In the genomic region with DNA sequence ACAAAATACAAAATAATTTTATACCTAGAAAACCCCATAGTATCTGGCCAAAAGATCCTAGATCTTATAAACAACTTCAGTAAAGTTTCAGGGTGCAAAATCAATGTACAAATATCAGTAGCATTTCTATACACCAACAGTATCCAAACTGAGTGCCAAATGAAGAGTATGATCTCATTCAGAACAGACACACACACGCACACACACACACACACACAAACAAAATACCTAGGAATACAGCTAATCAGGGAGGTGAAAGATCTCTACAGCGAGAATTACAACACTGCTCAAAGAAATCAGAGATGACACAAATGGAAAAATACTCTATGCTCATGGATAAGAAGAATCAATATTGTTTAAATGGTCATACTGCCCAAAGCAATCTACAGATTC, we compare ENCODE assay signal across 28 cellular contexts. TPM values are rescaled to one million over a fixed set of nuclear protein-coding genes. Genes with fewer than 3 reads are reported as not detected.
DNase-seq lines count a peak whose midpoint lies in the region; ATAC-seq, FAIRE-seq and TF ChIP-seq lines count a peak whose summit lies in the region.
"Had no signal": no experiment of that assay in that cellular context is flagged by ENCODE, and none has a peak within 500 bp of the region (broad histone marks: within the 10 kb centered on the region; RNA-seq: fewer than 3 reads in every experiment).

No MANE protein-coding gene starts in this region.

- no peak overlapping the region for H3K9ac ChIP-seq in adipocyte (ENCODE audit: low read length)

- WGBS in pancreas, 2 donors: 84 to 92% methylated on average over 2 of the region's 2 CpGs

- intact Hi-C loops in Right ventricle myocardium superior (cut with DNase I) (no loop called here), pancreas (cut with DNase I) (no loop called here)

- H3K27ac ChIP-seq in cardiac muscle cell: peak overlapping the region; percentile 3
- H3K27ac ChIP-seq in pancreas: no peak overlapping the region
- H3K27ac ChIP-seq: foreskin keratinocyte, heart right ventricle, thoracic aorta had no signal

- DNase-seq in cardiac muscle cell (ENCODE audit: low read depth in 1 of 2, low spot score in 1 of 2): no peak
- no peak for DNase-seq in Right ventricle myocardium superior
- peak; percentile 10 for DNase-seq in adipocyte (ENCODE audit: low read depth)
- DNase-seq in fibroblast of mammary gland (ENCODE audit: low read depth): peak; percentile 48
- no peak for DNase-seq in NCI-H82 (lab: John Stamatoyannopoulos, UW)
- no peak for DNase-seq in pancreas
- no peak for DNase-seq in NCI-H2107 (lab: John Stamatoyannopoulos, UW)
- no peak for DNase-seq in SW480 (ENCODE audit: low spot score)
- DNase-seq: 8988T; activated CD4-positive, alpha-beta T cell treated with anti-CD3 and anti-CD28 coated beads for 1 hour; activated CD8-positive, alpha-beta T cell treated with anti-CD3 and anti-CD28 coated beads, Interleukin-2, amount 10 ng/mL, durations not matched to agents 7 days and 5 days; activated naive CD8-positive, alpha-beta T cell treated with anti-CD3 and anti-CD28 coated beads, Interleukin-2, amount 10 ng/mL, durations not matched to agents 7 days and 5 days; CD8-positive, alpha-beta T cell; cerebellar nuclear complex; heart right ventricle; NCI-H1417 treated with DMSO at 0.1 percent for 48 hours; NCI-H2081; NCI-H446; NCI-H774; nucleus accumbens; RPMI8226; stimulated activated naive CD4-positive, alpha-beta T cell treated with Interleukin-2 at 50 U/mL for 16 hours had no signal

- no peaks in the 10 kb centered on the region for H3K9me3 ChIP-seq in cardiac muscle cell (ENCODE audit: low read depth)
- H3K9me3 ChIP-seq in adipocyte (ENCODE audit: control insufficient read depth, low read length): no peaks in the 10 kb centered on the region
- H3K9me3 ChIP-seq in pancreas: no peaks in the 10 kb centered on the region
- H3K9me3 ChIP-seq: thoracic aorta had no signal

- FAIRE-seq in pancreas (lab: Jason Lieb, UNC): no peak
- FAIRE-seq: endothelial cell of umbilical vein, urothelium cell line had no signal

- no peak overlapping the region for H3K4me3 ChIP-seq in cardiac muscle cell
- no peak overlapping the region for H3K4me3 ChIP-seq in adipocyte (ENCODE audit: low read length)
- H3K4me3 ChIP-seq in fibroblast of mammary gland (ENCODE audit: control insufficient read depth, low read depth, low read length): no peak overlapping the region
- H3K4me3 ChIP-seq in pancreas: no peak overlapping the region
- H3K4me3 ChIP-seq: GM23338, heart right ventricle, thoracic aorta had no signal

- H3K4me1 ChIP-seq in cardiac muscle cell (ENCODE audit: low read depth) (peaks cover 10% of the 10 kb centered on the region), adipocyte (ENCODE audit: control insufficient read depth, insufficient read depth, low read length) (peaks cover 4% of the 10 kb centered on the region), pancreas (no peaks in the 10 kb centered on the region)
- H3K4me1 ChIP-seq: foreskin keratinocyte, heart right ventricle had no signal

- ATAC-seq in Right ventricle myocardium superior (ENCODE audit: poor library complexity) (no peak), pancreas (no peak)
- ATAC-seq: activated CD8-positive, alpha-beta T cell treated with anti-CD3 and anti-CD28 coated beads, Interleukin-2, amount 10 ng/mL, durations not matched to agents 7 days and 5 days; CD8-positive, alpha-beta T cell; foreskin keratinocyte; GM23338; heart right ventricle had no signal

- TF ChIP-seq CTCF in cardiac muscle cell (IDR thresholded peaks at IDR 0.05; ENCODE audit: low read depth, low read length) (no peak), fibroblast of mammary gland (conservative IDR thresholded peaks at IDR 0.05; ENCODE audit: control insufficient read depth, insufficient read depth, low read depth, low read length) (no peak), pancreas (IDR thresholded peaks at IDR 0.05) (no peak)

- H3K36me3 ChIP-seq in cardiac muscle cell (no peaks in the 10 kb centered on the region), adipocyte (ENCODE audit: control insufficient read depth, insufficient read depth, low read length, severe bottlenecking) (peaks cover 6% of the 10 kb centered on the region), pancreas (no peaks in the 10 kb centered on the region)
- H3K36me3 ChIP-seq: heart right ventricle, thoracic aorta had no signal

- no peaks in the 10 kb centered on the region for H3K27me3 ChIP-seq in cardiac muscle cell
- no peaks in the 10 kb centered on the region for H3K27me3 ChIP-seq in adipocyte (replicated peaks; ENCODE audit: control insufficient read depth, insufficient read depth, low read length)
- H3K27me3 ChIP-seq in pancreas: no peaks in the 10 kb centered on the region
- H3K27me3 ChIP-seq: foreskin keratinocyte, heart right ventricle had no signal

RNA-seq across cellular contexts. Expression of gene TOMM6, which starts 49.2 kb away (rescaled TPM):
- total RNA-seq in cardiac muscle cell (113 and 153 TPM in 2 replicates), Right ventricle myocardium superior (218 TPM), pancreas (10 to 100 TPM; 48.6 to 86.2 (median 66.8) TPM)
- polyA plus RNA-seq in cardiac muscle cell (198 and 232 TPM in 2 replicates), pancreas (100 to 1,000 TPM; 123 to 196 TPM)

RNA-seq across cellular contexts. Expression of gene PRICKLE4, which starts 56.1 kb away (rescaled TPM):
- total RNA-seq in cardiac muscle cell (1.9 and 22.5 TPM in 2 replicates), Right ventricle myocardium superior (4.0 TPM), pancreas (1 to 10 TPM in 4 of 6 donors, under 1 TPM in 2; 0.88 to 5.7 (median 1.3) TPM)
- polyA plus RNA-seq in cardiac muscle cell (6.4 and 9.3 TPM in 2 replicates), pancreas (1 to 10 TPM; 2.6 to 2.7 TPM)
- total RNA-seq: activated naive CD8-positive, alpha-beta T cell treated with anti-CD3 and anti-CD28 coated beads, Interleukin-2, amount 10 ng/mL, durations not matched to agents 7 days and 5 days; CD8-positive, alpha-beta T cell; SK-MEL-5 had no signal

RNA-seq across cellular contexts. Expression of gene FRS3, which starts 57.0 kb away (rescaled TPM):
- total RNA-seq in cardiac muscle cell: 24.7 and 25.9 TPM in 2 replicates
- 25.3 and 31.6 TPM in 2 replicates for polyA plus RNA-seq in cardiac muscle cell
- 4.8 TPM for total RNA-seq in Right ventricle myocardium superior
- total RNA-seq in pancreas: 1 to 10 TPM; 2.1 to 5.2 (median 2.7) TPM
- polyA plus RNA-seq in pancreas: 1 to 10 TPM; 6.6 to 7.8 TPM

RNA-seq across cellular contexts. Expression of gene USP49, which starts 58.5 kb away (rescaled TPM):
- total RNA-seq in cardiac muscle cell (3.7 and 8.5 TPM in 2 replicates), Right ventricle myocardium superior (1.2 TPM), pancreas (1 to 10 TPM in 5 of 6 donors, under 1 TPM in 1; 0.98 to 2.4 (median 1.4) TPM)
- polyA plus RNA-seq in cardiac muscle cell (5.0 and 5.4 TPM in 2 replicates), pancreas (1 to 10 TPM; 1.5 TPM)

Comparison
In these comparisons a context has a peak if more than half of its experiments do, and no peak if none do; other contexts are left out.
1. DNase-seq: peak in adipocyte (single experiment) and fibroblast of mammary gland (single experiment); none in cardiac muscle cell (0 of 2), Right ventricle myocardium superior (single experiment), NCI-H82 (single experiment), pancreas (0 of 6), NCI-H2107 (single experiment) and SW480 (single experiment).